20 cellular contexts compared by ENCODE assay signal in the genomic region with DNA sequence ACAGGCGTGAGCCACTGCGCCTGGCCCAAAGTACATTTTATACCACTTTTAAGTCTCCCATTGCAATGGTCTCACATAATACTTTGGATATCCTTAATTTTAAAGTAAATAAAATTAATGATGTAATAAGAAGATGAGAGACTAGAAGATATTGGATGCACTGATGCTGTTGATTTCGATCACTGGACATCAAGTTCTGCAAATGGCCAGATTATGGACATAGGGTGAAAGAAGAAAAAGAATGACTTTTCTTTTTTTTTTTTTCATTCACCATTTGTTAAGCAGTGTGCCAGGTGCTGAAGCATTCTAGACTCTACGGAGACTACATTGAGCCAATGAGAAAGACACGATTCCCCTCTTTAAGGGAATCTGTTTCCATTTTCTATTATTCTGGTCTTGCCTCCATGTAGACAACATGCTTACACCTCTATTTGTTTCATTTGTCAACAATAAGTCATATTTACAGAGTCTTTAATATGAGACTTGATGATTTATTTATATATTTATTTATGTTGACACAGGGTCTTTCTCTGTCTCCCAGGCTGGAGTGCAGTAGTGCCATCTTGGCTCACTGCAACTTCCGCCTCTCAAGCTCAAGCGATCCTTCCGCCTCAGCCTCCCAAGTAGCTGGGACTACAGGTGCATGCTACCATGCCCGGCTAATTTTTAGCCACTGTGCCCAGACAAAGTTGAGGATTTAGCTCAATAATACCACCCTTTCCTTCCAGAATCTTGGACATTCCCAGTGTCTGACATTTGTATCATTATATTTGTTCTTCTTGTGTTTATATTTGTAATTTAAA.
"Had no signal": no experiment of that assay in that cellular context is flagged by ENCODE, and none has a peak within 500 bp of the region (broad histone marks: within the 10 kb centered on the region; RNA-seq: fewer than 3 reads in every experiment).

No MANE protein-coding gene starts in this region.

- H3K4me3 Mint-ChIP-seq: activated CD4-positive, alpha-beta T cell treated with anti-CD3 and anti-CD28 coated beads for 36 hours; activated naive CD8-positive, alpha-beta T cell; natural killer cell had no signal

- H3K4me1 Mint-ChIP-seq: natural killer cell had no signal

- ATAC-seq: activated CD4-positive, alpha-beta T cell treated with anti-CD3 and anti-CD28 coated beads for 36 hours; left cardiac atrium; lower lobe of right lung; natural killer cell; stimulated activated naive CD8-positive, alpha-beta T cell treated with anti-CD3 and anti-CD28 coated beads, Interleukin-15, Interleukin-2, amounts not matched to agents 100 U/mL and 50 U/mL, for 24 hours had no signal

- H3K9ac ChIP-seq: parathyroid adenoma had no signal

- H3K79me2 ChIP-seq: parathyroid adenoma had no signal

- H3K36me3 ChIP-seq: WERI-Rb-1 had no signal

- H3K9me3 ChIP-seq: lower lobe of right lung, vagina had no signal

- H3K4me2 ChIP-seq: hepatocyte had no signal

- FAIRE-seq: endometrium, islet of Langerhans had no signal

- H3K4me3 ChIP-seq: coronary artery, hepatocyte, lower lobe of right lung, vagina had no signal

- H3K4me1 ChIP-seq: lower lobe of right lung, parathyroid adenoma, vagina had no signal

- H2AFZ ChIP-seq: hepatocyte, parathyroid adenoma had no signal

- H3K27ac Mint-ChIP-seq: activated CD4-positive, alpha-beta T cell treated with anti-CD3 and anti-CD28 coated beads for 36 hours; activated naive CD8-positive, alpha-beta T cell; natural killer cell had no signal

- DNase-seq: activated CD4-positive, alpha-beta T cell treated with anti-CD3 and anti-CD28 coated beads for 36 hours; activated CD4-positive, alpha-beta T cell treated with anti-CD3 and anti-CD28 coated beads, Interleukin-2, amount 50 U/mL, for 48 hours; activated T-cell treated with anti-CD3 and anti-CD28 coated beads for 4 hours; caudate nucleus; left cardiac atrium; lower lobe of right lung; natural killer cell; stimulated activated CD4-positive, alpha-beta T cell treated with anti-CD3 and anti-CD28 coated beads, Interleukin-12 subunit alpha, Interleukin-12 subunit beta, amount 100 ng/mL, for 4 hours; stimulated activated CD4-positive, alpha-beta T cell treated with anti-CD3 and anti-CD28 coated beads, Interleukin-1b, Interleukin-23, amount 100 ng/mL, for 48 hours; stimulated activated CD8-positive, alpha-beta memory T cell treated with anti-CD3 and anti-CD28 coated beads, Interleukin-4, amount 100 ng/mL, for 48 hours; stimulated activated naive CD8-positive, alpha-beta T cell treated with anti-CD3 and anti-CD28 coated beads, Interleukin-15, Interleukin-2, amounts not matched to agents 100 U/mL and 50 U/mL, for 24 hours; SW 1271; WERI-Rb-1 had no signal

- H3K27ac ChIP-seq: lower lobe of right lung, parathyroid adenoma, vagina, WERI-Rb-1 had no signal

- H3K27me3 ChIP-seq: hepatocyte, vagina had no signal

- H3K36me3 Mint-ChIP-seq: activated naive CD8-positive, alpha-beta T cell; natural killer cell had no signal
